Comparison of ENCODE assay signal across 8 cellular contexts in genomic region chr20:17504326-17504897, GRCh38. TPM values are rescaled to one million over a fixed set of nuclear protein-coding genes. Genes with fewer than 3 reads are reported as not detected.
DNase-seq lines count a peak whose midpoint lies in the region; ATAC-seq, FAIRE-seq and TF ChIP-seq lines count a peak whose summit lies in the region.

No MANE protein-coding gene starts in this region.

- H3K4me1 Mint-ChIP-seq in T-helper 17 cell: peaks cover 26% of the 10 kb centered on the region

- TF ChIP-seq POLR2A in GM12892 (IDR thresholded peaks at IDR 0.05; ENCODE audit: low read depth, low read length): no peak

- no peaks in the 10 kb centered on the region for H3K9me3 ChIP-seq in T-helper 17 cell (ENCODE audit: control insufficient read depth, low read length, poor library complexity, severe bottlenecking)

- DNase-seq in GM12892 (ENCODE audit: insufficient read length) (peak; percentile 26), T-helper 17 cell (no peak), foreskin fibroblast (peak in 1 of 2 donors; percentile 5), HT-29 (ENCODE audit: low spot score) (no peak), nucleus accumbens (lab: John Stamatoyannopoulos, UW) (no peak)
- DNase-seq in stimulated activated CD8-positive, alpha-beta memory T cell treated with anti-CD3 and anti-CD28 coated beads, Interleukin-4, amount 100 ng/mL, for 48 hours: peak; percentile 37

- H3K27ac Mint-ChIP-seq in T-helper 17 cell: peak overlapping the region; percentile 86

- H3K36me3 Mint-ChIP-seq in T-helper 17 cell (ENCODE audit: low read depth): no peaks in the 10 kb centered on the region

- TF ChIP-seq CTCF in foreskin fibroblast (IDR thresholded peaks at IDR 0.05; ENCODE audit: low read depth, low read length): no peak

- peak; percentile 24 for FAIRE-seq in GM12892 (lab: Jason Lieb, UNC)

- H3K4me3 ChIP-seq in foreskin fibroblast (ENCODE audit: low read depth in 1 of 2, low read length in 2 of 2): peak overlapping the region; percentile 60 to 69

- ATAC-seq in HG02678 (IDR thresholded peaks at IDR 0.05; ENCODE audit: unreplicated experiment) (peak; percentile 26), T-helper 17 cell (peak; percentile 40), GM18867 (IDR thresholded peaks at IDR 0.05; ENCODE audit: unreplicated experiment) (no peak)

- no peaks in the 10 kb centered on the region for H3K27me3 Mint-ChIP-seq in T-helper 17 cell

- H3K4me3 Mint-ChIP-seq in T-helper 17 cell: peak overlapping the region; percentile 90

RNA-seq across cellular contexts. Expression of gene BFSP1, which starts 26.8 kb away (rescaled TPM):
- polyA plus RNA-seq in GM12892 (2012; ENCODE audit: missing spikeins): not detected
- total RNA-seq in T-helper 17 cell: 1 to 10 TPM in 1 of 2 donors, under 1 TPM in 1; 0.21 to 1.0 TPM
- total RNA-seq in HT-29 (2014; rRNA removed; shearing (Covaris generic)): 0.81 and 1.4 TPM in 2 replicates

Comparison
In these comparisons a context has a peak if more than half of its experiments do, and no peak if none do; other contexts are left out.
1. DNase-seq: peak in GM12892 (single experiment) and stimulated activated CD8-positive, alpha-beta memory T cell treated with anti-CD3 and anti-CD28 coated beads, Interleukin-4, amount 100 ng/mL, for 48 hours (single experiment); none in T-helper 17 cell (0 of 3), HT-29 (single experiment) and nucleus accumbens (0 of 56).